Comparison of ENCODE assay signal across 20 cellular contexts in genomic region chr11:24820541-24820940, GRCh38.
A peak's percentile ranks its signal among the peaks of the same experiment; 100 is the strongest.
DNase-seq lines count a peak whose midpoint lies in the region; ATAC-seq and TF ChIP-seq lines count a peak whose summit lies in the region.
"Had no signal": no experiment of that assay in that cellular context is flagged by ENCODE, and none has a peak within 500 bp of the region (broad histone marks: within the 10 kb centered on the region; RNA-seq: fewer than 3 reads in every experiment).

No MANE protein-coding gene starts in this region.

- H3K36me3 Mint-ChIP-seq in MCF 10A (ENCODE audit: insufficient read depth, unreplicated experiment): no peaks in the 10 kb centered on the region

- POLR2A ChIA-PET in MCF 10A (lab: Yijun Ruan, JAX) (no interaction called here), GM10248 (lab: Yijun Ruan, JAX) (no interaction called here)

- ATAC-seq in gastroesophageal sphincter: no peak
- ATAC-seq: HCT116 had no signal

- TF ChIP-seq CTCF in MCF 10A (IDR thresholded peaks at IDR 0.05; ENCODE audit: unreplicated experiment): no peak
- TF ChIP-seq CTCF in breast epithelium (IDR thresholded peaks at IDR 0.05): no peak
- no peak for TF ChIP-seq CTCF in colonic mucosa (IDR thresholded peaks at IDR 0.05)
- TF ChIP-seq CTCF in GM10248 (IDR thresholded peaks at IDR 0.05; ENCODE audit: control extremely low read depth, extremely low read depth, low read depth, missing control alignments): no peak
- no peak for TF ChIP-seq CTCF in gastroesophageal sphincter (IDR thresholded peaks at IDR 0.05)

- no peak overlapping the region for H3K27ac ChIP-seq in breast epithelium
- H3K27ac ChIP-seq in colonic mucosa: no peak overlapping the region
- H3K27ac ChIP-seq in gastroesophageal sphincter: no peak overlapping the region
- H3K27ac ChIP-seq: Peyer's patch had no signal

- no peaks in the 10 kb centered on the region for H3K27me3 Mint-ChIP-seq in MCF 10A (ENCODE audit: insufficient read depth, unreplicated experiment)
- H3K27me3 Mint-ChIP-seq: CD4-positive, alpha-beta T cell had no signal

- WGBS in gastroesophageal sphincter (ENCODE audit: low coverage in 1 of 2), 2 donors: 64 to 100% methylated on average over 1 of the region's 1 CpG

- no peaks in the 10 kb centered on the region for H3K4me1 Mint-ChIP-seq in MCF 10A (ENCODE audit: insufficient read depth, unreplicated experiment)

- H3K36me3 ChIP-seq in breast epithelium: no peaks in the 10 kb centered on the region
- H3K36me3 ChIP-seq in colonic mucosa: no peaks in the 10 kb centered on the region
- no peaks in the 10 kb centered on the region for H3K36me3 ChIP-seq in gastroesophageal sphincter
- H3K36me3 ChIP-seq: BLaER1 treated with 17β-estradiol and CSF1 and Interleukin-3, amounts not matched to agents 10 nM and 100 nM; Peyer's patch had no signal

- TF ChIP-seq POLR2A in breast epithelium (IDR thresholded peaks at IDR 0.05): no peak
- TF ChIP-seq POLR2A in gastroesophageal sphincter (IDR thresholded peaks at IDR 0.05): no peak

- H3K4me3 Mint-ChIP-seq in MCF 10A (ENCODE audit: unreplicated experiment): no peak overlapping the region
- H3K4me3 Mint-ChIP-seq: CD4-positive, alpha-beta T cell had no signal

- no peaks in the 10 kb centered on the region for H3K4me1 ChIP-seq in breast epithelium
- no peaks in the 10 kb centered on the region for H3K4me1 ChIP-seq in colonic mucosa
- H3K4me1 ChIP-seq in gastroesophageal sphincter: no peaks in the 10 kb centered on the region
- H3K4me1 ChIP-seq: Peyer's patch had no signal

- H3K9me3 Mint-ChIP-seq in MCF 10A (ENCODE audit: unreplicated experiment): peaks cover 6% of the 10 kb centered on the region

- no peaks in the 10 kb centered on the region for H3K9me3 ChIP-seq in breast epithelium
- H3K9me3 ChIP-seq in colonic mucosa: no peaks in the 10 kb centered on the region
- H3K9me3 ChIP-seq in gastroesophageal sphincter: no peaks in the 10 kb centered on the region
- H3K9me3 ChIP-seq: BLaER1 treated with 17β-estradiol and CSF1 and Interleukin-3, amounts not matched to agents 10 nM and 100 nM; Peyer's patch; SK-N-SH had no signal

- no TSS peak for BruUV-seq in MCF 10A (replicated peaks; lab: Mats Ljungman, UMichigan)

- no peak overlapping the region for H3K27ac Mint-ChIP-seq in MCF 10A (ENCODE audit: low read depth, unreplicated experiment)
- H3K27ac Mint-ChIP-seq: CD4-positive, alpha-beta T cell had no signal

- DNase-seq in MCF 10A (ENCODE audit: unreplicated experiment): peak; percentile 4
- no peak for DNase-seq in breast epithelium (ENCODE audit: low spot score in 2 of 2)
- peak; percentile 0 for DNase-seq in RKO (ENCODE audit: low spot score)
- peak; percentile 1 for DNase-seq in fibroblast of gingiva (ENCODE audit: low read depth)
- DNase-seq in colonic mucosa: no peak
- no peak for DNase-seq in GM10248 (ENCODE audit: extremely low spot score)
- DNase-seq in AG08396 (ENCODE audit: low spot score): no peak
- DNase-seq: CD4-positive, alpha-beta T cell; Kasumi-1; NCI-H1048; NCI-H1694; NCI-H2081; NCI-H2227 treated with DMSO at 0.1 percent for 48 hours; NCI-H69; Peyer's patch; SK-N-SH; SW 1271 had no signal

- CTCF ChIA-PET in MCF 10A (lab: Yijun Ruan, JAX): interaction anchor here (0.9 kb wide), 1 partner anchor 1162 kb away, joined by 3 read pairs; no protein-coding TSS in a partner anchor
- CTCF ChIA-PET in GM10248 (lab: Yijun Ruan, JAX): no interaction called here

- no peak overlapping the region for H3K9ac ChIP-seq in colonic mucosa (ENCODE audit: low read depth in 2 of 2, low read length in 2 of 2)
- H3K9ac ChIP-seq: BLaER1 treated with 17β-estradiol and CSF1 and Interleukin-3, amounts not matched to agents 10 nM and 100 nM; SK-N-SH had no signal

- no peak for TF ChIP-seq EP300 in gastroesophageal sphincter (IDR thresholded peaks at IDR 0.05)

- intact Hi-C loops in MCF 10A (cut with micrococcal nuclease): no loop called here
- intact Hi-C loops in breast epithelium (cut with DNase I; ENCODE audit: low total_unique reads): no loop called here
- intact Hi-C loops in colonic mucosa (cut with DNase I): no loop called here

- no peak overlapping the region for H3K4me3 ChIP-seq in breast epithelium
- no peak overlapping the region for H3K4me3 ChIP-seq in colonic mucosa
- no peak overlapping the region for H3K4me3 ChIP-seq in gastroesophageal sphincter
- H3K4me3 ChIP-seq: BLaER1 treated with 17β-estradiol and CSF1 and Interleukin-3, amounts not matched to agents 10 nM and 100 nM; Peyer's patch had no signal

- H3K27me3 ChIP-seq in breast epithelium (no peaks in the 10 kb centered on the region), colonic mucosa (no peaks in the 10 kb centered on the region), gastroesophageal sphincter (no peaks in the 10 kb centered on the region)
- H3K27me3 ChIP-seq: BLaER1 treated with 17β-estradiol and CSF1 and Interleukin-3, amounts not matched to agents 10 nM and 100 nM; Peyer's patch had no signal

Comparison
In these comparisons a context has a peak if more than half of its experiments do, and no peak if none do; other contexts are left out.
1. DNase-seq: peak in MCF 10A (single experiment), RKO (single experiment) and fibroblast of gingiva (single experiment); none in breast epithelium (0 of 2), colonic mucosa (single experiment), GM10248 (single experiment) and AG08396 (single experiment).